Comparison of ENCODE assay signal across 1 cellular context in genomic region chr12:96364092-96364700, GRCh38.
TF ChIP-seq lines count a peak whose summit lies in the region.

No MANE protein-coding gene starts in this region.

TF ChIP-seq in H1, 55 proteins besides CTCF, POLR2A, EP300 and RAD21:
- TF ChIP-seq, protein P1, sequence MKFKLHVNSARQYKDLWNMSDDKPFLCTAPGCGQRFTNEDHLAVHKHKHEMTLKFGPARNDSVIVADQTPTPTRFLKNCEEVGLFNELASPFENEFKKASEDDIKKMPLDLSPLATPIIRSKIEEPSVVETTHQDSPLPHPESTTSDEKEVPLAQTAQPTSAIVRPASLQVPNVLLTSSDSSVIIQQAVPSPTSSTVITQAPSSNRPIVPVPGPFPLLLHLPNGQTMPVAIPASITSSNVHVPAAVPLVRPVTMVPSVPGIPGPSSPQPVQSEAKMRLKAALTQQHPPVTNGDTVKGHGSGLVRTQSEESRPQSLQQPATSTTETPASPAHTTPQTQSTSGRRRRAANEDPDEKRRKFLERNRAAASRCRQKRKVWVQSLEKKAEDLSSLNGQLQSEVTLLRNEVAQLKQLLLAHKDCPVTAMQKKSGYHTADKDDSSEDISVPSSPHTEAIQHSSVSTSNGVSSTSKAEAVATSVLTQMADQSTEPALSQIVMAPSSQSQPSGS (IDR thresholded peaks at IDR 0.05; ENCODE audit: low read length), result no peak
- 0 out of 2 replicates have a peak, but pooled peaks have one; percentile 31 for TF ChIP-seq MAFK (IDR thresholded peaks at IDR 0.05; ENCODE audit: low read depth, low read length)
